ENCODE assay signal across 10 cellular contexts in the genomic region with DNA sequence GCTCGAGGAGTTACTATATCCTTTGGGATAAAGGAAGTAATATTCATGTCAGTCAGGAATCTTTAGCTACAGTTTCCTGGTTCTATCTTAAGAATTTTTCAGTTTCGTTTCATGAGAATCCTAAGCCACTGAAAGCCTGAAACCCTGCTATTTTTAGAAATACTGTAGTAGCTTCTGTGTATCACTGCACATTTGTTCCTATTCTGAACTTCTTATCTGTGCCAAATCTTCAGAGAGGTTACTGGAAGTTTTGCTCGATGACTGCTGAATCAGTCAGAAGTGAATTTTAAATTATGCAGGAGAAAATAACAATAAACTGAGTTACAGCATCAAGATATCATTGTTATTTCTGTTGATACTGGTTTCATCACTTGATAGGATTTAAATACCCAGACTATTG.
DNase-seq lines count a peak whose midpoint lies in the region; ATAC-seq and TF ChIP-seq lines count a peak whose summit lies in the region.
"Had no signal": no experiment of that assay in that cellular context is flagged by ENCODE, and none has a peak within 500 bp of the region (broad histone marks: within the 10 kb centered on the region; RNA-seq: fewer than 3 reads in every experiment).

No MANE protein-coding gene starts in this region.

- peak overlapping the region in 3 of 5 donors; percentile 35 to 52 (median 51) for H3K27ac ChIP-seq in adrenal gland
- H3K27ac ChIP-seq in osteoblast (ENCODE audit: low read depth, low read length), result peak overlapping the region; percentile 60
- no peak overlapping the region for H3K27ac ChIP-seq in WERI-Rb-1

- H3K9me3 ChIP-seq in adrenal gland (replicated peaks in 1 of 3) (no peaks in the 10 kb centered on the region), osteoblast (ENCODE audit: low read depth, low read length) (no peaks in the 10 kb centered on the region), WERI-Rb-1 (ENCODE audit: severe bottlenecking) (no peaks in the 10 kb centered on the region)
- H3K9me3 ChIP-seq: heart right ventricle had no signal

- no peaks in the 10 kb centered on the region for H4K20me1 ChIP-seq in osteoblast (ENCODE audit: insufficient read depth, low read length)

- H2AFZ ChIP-seq in osteoblast (ENCODE audit: low read length), result peak overlapping the region; percentile 58

- intact Hi-C loops in adrenal gland (cut with DNase I), result no loop called here

- H3K79me2 ChIP-seq in osteoblast (ENCODE audit: insufficient read depth, low read length), result no peaks in the 10 kb centered on the region

- H3K36me3 ChIP-seq in adrenal gland (replicated peaks in 1 of 2), result no peaks in the 10 kb centered on the region
- no peaks in the 10 kb centered on the region for H3K36me3 ChIP-seq in osteoblast (ENCODE audit: insufficient read depth, low read length)
- H3K36me3 ChIP-seq in WERI-Rb-1, result no peaks in the 10 kb centered on the region
- H3K36me3 ChIP-seq: heart right ventricle had no signal

- 3 to 6% (median 5%) methylated on average over 3 of the region's 3 CpGs for WGBS in adrenal gland, 4 donors

- no peak for TF ChIP-seq CTCF in adrenal gland (IDR thresholded peaks at IDR 0.05)
- TF ChIP-seq CTCF in osteoblast (IDR thresholded peaks at IDR 0.05; ENCODE audit: extremely low read depth, low read depth, low read length), result no peak
- TF ChIP-seq CTCF in WERI-Rb-1 (IDR thresholded peaks at IDR 0.05; ENCODE audit: low read depth, low read length), result no peak

- DNase-seq in adrenal gland (no peak), osteoblast (ENCODE audit: insufficient read length, low spot score, missing footprints) (no peak), COLO668 (lab: John Stamatoyannopoulos, UW; ENCODE audit: unreplicated experiment) (no peak), WERI-Rb-1 (no peak), NCI-H2171 (lab: John Stamatoyannopoulos, UW) (no peak)
- DNase-seq: heart right ventricle, NCI-H1417 treated with DMSO at 0.1 percent for 48 hours had no signal

- ATAC-seq in GM18517 (IDR thresholded peaks at IDR 0.05; ENCODE audit: unreplicated experiment) (peak; percentile 53), HG02970 (IDR thresholded peaks at IDR 0.05; ENCODE audit: low FRiP score, unreplicated experiment) (peak; percentile 46)
- ATAC-seq in activated CD4-positive, CD25-positive, alpha-beta regulatory T cell treated with anti-CD3 and anti-CD28 coated beads, Interleukin-2, amount 50 U/mL, for 24 hours, result no peak

- H3K4me1 ChIP-seq in adrenal gland (replicated peaks in 1 of 2) (peaks cover 0 to 8% of the 10 kb centered on the region in 2 donors), osteoblast (ENCODE audit: insufficient read depth, low read length) (no peaks in the 10 kb centered on the region)

- H3K4me3 ChIP-seq in adrenal gland (peak overlapping the region in 1 of 4 donors; percentile 32), osteoblast (ENCODE audit: insufficient read depth, low read length) (peak overlapping the region; percentile 56), WERI-Rb-1 (ENCODE audit: low read depth, low read length) (no peak overlapping the region)

- H3K27me3 ChIP-seq in adrenal gland, result no peaks in the 10 kb centered on the region
- H3K27me3 ChIP-seq in osteoblast (ENCODE audit: insufficient read depth, low read length), result no peaks in the 10 kb centered on the region
- no peaks in the 10 kb centered on the region for H3K27me3 ChIP-seq in WERI-Rb-1 (ENCODE audit: insufficient read depth, low read depth, severe bottlenecking)
- H3K27me3 ChIP-seq: heart right ventricle had no signal

- no peak for TF ChIP-seq POLR2A in adrenal gland (IDR thresholded peaks at IDR 0.05)

- peak overlapping the region; percentile 67 for H3K4me2 ChIP-seq in osteoblast (ENCODE audit: insufficient read depth, low read length)

Comparison
In these comparisons a context has a peak if more than half of its experiments do, and no peak if none do; other contexts are left out.
1. ATAC-seq: peak in GM18517 (single experiment) and HG02970 (single experiment); none in activated CD4-positive, CD25-positive, alpha-beta regulatory T cell treated with anti-CD3 and anti-CD28 coated beads, Interleukin-2, amount 50 U/mL, for 24 hours (0 of 2).